In the genomic region with DNA sequence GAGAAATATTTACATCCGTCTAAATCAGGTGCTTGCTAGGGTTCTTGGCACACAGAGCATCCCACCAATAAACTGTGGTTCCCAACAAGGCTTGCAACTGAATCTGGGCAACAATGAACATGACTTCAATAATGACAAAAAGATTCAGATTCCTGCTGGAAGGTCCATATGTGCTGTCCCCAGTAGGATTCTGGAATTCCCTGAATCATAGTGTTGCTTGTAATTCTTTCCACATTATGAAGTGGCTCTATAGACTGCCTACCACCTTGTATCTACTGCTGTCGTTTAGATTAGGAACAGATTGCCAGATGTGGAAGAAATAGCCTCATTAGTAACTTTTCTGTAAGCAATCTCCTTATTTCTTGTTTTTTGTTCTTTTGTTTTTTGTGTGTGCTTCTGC, we compare ENCODE assay signal across 16 cellular contexts.
A peak's percentile ranks its signal among the peaks of the same experiment; 100 is the strongest.
DNase-seq lines count a peak whose midpoint lies in the region; ATAC-seq and TF ChIP-seq lines count a peak whose summit lies in the region.
"Had no signal": no experiment of that assay in that cellular context is flagged by ENCODE, and none has a peak within 500 bp of the region (broad histone marks: within the 10 kb centered on the region; RNA-seq: fewer than 3 reads in every experiment).

No MANE protein-coding gene starts in this region.

- no peaks in the 10 kb centered on the region for H4K20me1 ChIP-seq in smooth muscle cell (ENCODE audit: low read depth)

- H2BK5ac ChIP-seq in mesenchymal stem cell (ENCODE audit: low read depth, low read length, poor library complexity, severe bottlenecking), result no peak overlapping the region

- no peak overlapping the region for H2BK120ac ChIP-seq in mesenchymal stem cell (ENCODE audit: low read depth, low read length)

- H3K4ac ChIP-seq in mesenchymal stem cell (ENCODE audit: low read depth in 1 of 2, low read length in 2 of 2), result peak overlapping the region in 1 of 2 experiments; percentile 37

- 41% methylated on average over 2 of the region's 2 CpGs for WGBS in mesenchymal stem cell
- WGBS in smooth muscle cell (ENCODE audit: low lambda C conversion rate), result 60% methylated on average over 2 of the region's 2 CpGs

- no peak overlapping the region for H2BK15ac ChIP-seq in mesenchymal stem cell (ENCODE audit: low read depth, poor library complexity, severe bottlenecking)

- no peak overlapping the region for H3K23ac ChIP-seq in mesenchymal stem cell (ENCODE audit: low read length in 2 of 2)

- DNase-seq in fibroblast of villous mesenchyme (ENCODE audit: low read depth), result peak; percentile 39
- DNase-seq in mesenchymal stem cell, result peak; percentile 75
- DNase-seq in DMS153 (lab: John Stamatoyannopoulos, UW), result no peak
- no peak for DNase-seq in smooth muscle cell (lab: John Stamatoyannopoulos, UW; ENCODE audit: unreplicated experiment)
- DNase-seq: C1 segment of cervical spinal cord; Calu3; CD4-positive, alpha-beta memory T cell; COR-L47; DND-41; GOT3; H7; HCEC 1CT had no signal

- H2AK5ac ChIP-seq in mesenchymal stem cell (ENCODE audit: low read length, severe bottlenecking), result no peak overlapping the region

- TF ChIP-seq CTCF in HEK293 (tag by site-specific recombination; IDR thresholded peaks at IDR 0.05), result no peak
- TF ChIP-seq CTCF in fibroblast of villous mesenchyme (IDR thresholded peaks at IDR 0.05; ENCODE audit: insufficient read depth, low read depth, low read length), result no peak
- TF ChIP-seq CTCF in smooth muscle cell (IDR thresholded peaks at IDR 0.05; ENCODE audit: borderline replicate concordance, insufficient read depth, poor library complexity, severe bottlenecking), result no peak

- no peak overlapping the region for H4K91ac ChIP-seq in mesenchymal stem cell (ENCODE audit: low read length)

- H4K8ac ChIP-seq in mesenchymal stem cell (ENCODE audit: low read length), result peak overlapping the region; percentile 48

- H3K9ac ChIP-seq in mesenchymal stem cell (ENCODE audit: low read length) (no peak overlapping the region), smooth muscle cell (ENCODE audit: low read depth) (no peak overlapping the region)

- no peaks in the 10 kb centered on the region for H3K79me1 ChIP-seq in mesenchymal stem cell (replicated peaks; ENCODE audit: low read length, poor library complexity, severe bottlenecking)

- no peak for ATAC-seq in HG02852 (IDR thresholded peaks at IDR 0.05; ENCODE audit: unreplicated experiment)
- no peak for ATAC-seq in GM19452 (IDR thresholded peaks at IDR 0.05; ENCODE audit: unreplicated experiment)
- ATAC-seq: GM12878 had no signal

- H3K36me3 ChIP-seq in HEK293 (ENCODE audit: control insufficient read depth in 2 of 2, insufficient read depth in 1 of 2, low read length in 2 of 2), result no peaks in the 10 kb centered on the region
- no peaks in the 10 kb centered on the region for H3K36me3 ChIP-seq in mesenchymal stem cell (ENCODE audit: control insufficient read depth in 1 of 2, insufficient read depth in 2 of 2, low read depth in 1 of 2, low read length in 2 of 2)
- no peaks in the 10 kb centered on the region for H3K36me3 ChIP-seq in smooth muscle cell (ENCODE audit: low read depth)

- H3K27ac ChIP-seq in HEK293 (ENCODE audit: extremely low read depth, low read depth, low read length) (no peak overlapping the region), mesenchymal stem cell (ENCODE audit: low read length, poor library complexity, severe bottlenecking) (no peak overlapping the region), smooth muscle cell (ENCODE audit: low read depth) (no peak overlapping the region)

- POLR2A ChIA-PET in HEK293 (lab: Yijun Ruan, JAX), result no interaction called here

- no peaks in the 10 kb centered on the region for H3K79me2 ChIP-seq in smooth muscle cell (ENCODE audit: low read depth)

- CTCF ChIA-PET in HEK293 (lab: Yijun Ruan, JAX), result no interaction called here

- H3F3A ChIP-seq in smooth muscle cell (ENCODE audit: low read depth), result no peaks in the 10 kb centered on the region

- H2AFZ ChIP-seq in mesenchymal stem cell (ENCODE audit: low read depth, low read length) (no peak overlapping the region), smooth muscle cell (ENCODE audit: low read depth) (no peak overlapping the region)

- H3K14ac ChIP-seq in mesenchymal stem cell (ENCODE audit: low read length in 2 of 2), result no peak overlapping the region

- peak overlapping the region; percentile 91 to 92 for H3K18ac ChIP-seq in mesenchymal stem cell (ENCODE audit: low read depth in 1 of 2, low read length in 2 of 2)

- no peaks in the 10 kb centered on the region for H3K9me3 ChIP-seq in HEK293 (ENCODE audit: control insufficient read depth, insufficient read depth, low read depth, low read length)
- H3K9me3 ChIP-seq in mesenchymal stem cell (ENCODE audit: control insufficient read depth, low read length), result no peaks in the 10 kb centered on the region
- no peaks in the 10 kb centered on the region for H3K9me3 ChIP-seq in smooth muscle cell (replicated peaks; ENCODE audit: low read depth)

- H3K27me3 ChIP-seq in mesenchymal stem cell (ENCODE audit: control insufficient read depth in 1 of 2, insufficient read depth in 1 of 2, low read length in 2 of 2), result no peaks in the 10 kb centered on the region
- peaks cover 5% of the 10 kb centered on the region for H3K27me3 ChIP-seq in smooth muscle cell (ENCODE audit: low read depth)

- H2BK12ac ChIP-seq in mesenchymal stem cell (ENCODE audit: low read length in 2 of 2), result no peak overlapping the region

- H3K4me1 ChIP-seq in HEK293 (ENCODE audit: control insufficient read depth, insufficient read depth, low read length), result 0 out of 2 replicates have a peak, but pooled peaks cover 2% of the 10 kb centered on the region
- H3K4me1 ChIP-seq in mesenchymal stem cell (ENCODE audit: control insufficient read depth, insufficient read depth, low read depth, low read length), result no peaks in the 10 kb centered on the region
- H3K4me1 ChIP-seq in smooth muscle cell (ENCODE audit: low read depth), result no peaks in the 10 kb centered on the region

- H3K4me2 ChIP-seq in mesenchymal stem cell (ENCODE audit: low read length, poor library complexity, severe bottlenecking) (no peak overlapping the region), smooth muscle cell (no peak overlapping the region)

- no peak overlapping the region for H3K4me3 ChIP-seq in HEK293 (ENCODE audit: low read depth, low read length)
- no peak overlapping the region for H3K4me3 ChIP-seq in fibroblast of villous mesenchyme (ENCODE audit: low read depth, low read length)
- no peak overlapping the region for H3K4me3 ChIP-seq in mesenchymal stem cell (ENCODE audit: insufficient read depth in 1 of 2, low read depth in 1 of 2, low read length in 2 of 2)
- no peak overlapping the region for H3K4me3 ChIP-seq in smooth muscle cell
- H3K4me3 ChIP-seq: GM12878 had no signal

TF ChIP-seq in HEK293, 187 proteins besides CTCF, POLR2A, EP300 and RAD21:
- TF ChIP-seq ZBTB20 (tag by site-specific recombination; IDR thresholded peaks at IDR 0.05) (peak; percentile 16; the same call in 1 of the 2 replicates), ZNF169 (tag by site-specific recombination; IDR thresholded peaks at IDR 0.05) (no peak)

Comparison
In these comparisons a context has a peak if more than half of its experiments do, and no peak if none do; other contexts are left out.
1. DNase-seq: peak in fibroblast of villous mesenchyme (single experiment) and mesenchymal stem cell (single experiment); none in DMS153 (single experiment) and smooth muscle cell (single experiment).